In the genomic region with DNA sequence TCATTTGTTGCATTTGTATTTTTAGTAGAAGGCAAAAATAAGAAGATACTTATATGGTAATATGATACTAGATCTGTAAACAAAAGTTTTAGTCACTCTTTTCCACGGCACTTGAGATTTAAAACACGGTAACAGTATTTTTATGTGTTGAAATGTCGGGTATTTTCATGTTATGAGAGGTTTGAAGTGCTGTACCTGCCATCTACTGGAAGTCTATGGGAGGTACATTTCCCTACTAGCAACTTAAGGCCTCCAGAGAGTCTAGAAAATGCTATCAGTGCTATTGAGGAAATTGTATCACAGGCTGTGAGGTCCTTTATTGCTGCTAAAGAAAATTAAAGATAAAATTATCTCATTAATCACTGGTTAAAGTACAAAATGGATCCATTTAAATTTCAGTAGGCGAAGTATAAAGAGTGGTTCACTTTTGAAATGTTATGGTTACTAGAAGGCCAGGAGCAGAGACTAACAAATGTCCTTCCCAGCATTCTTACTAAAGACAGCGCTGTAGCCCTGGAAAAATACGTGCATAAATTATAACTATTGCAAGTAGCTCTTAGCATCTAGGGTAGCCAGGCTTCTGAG, we compare ENCODE assay signal across 8 cellular contexts.
A peak's percentile ranks its signal among the peaks of the same experiment; 100 is the strongest.
DNase-seq lines count a peak whose midpoint lies in the region; ATAC-seq, FAIRE-seq and TF ChIP-seq lines count a peak whose summit lies in the region.

No MANE protein-coding gene starts in this region.

- peak; percentile 64 for ATAC-seq in GM18870 (IDR thresholded peaks at IDR 0.05; ENCODE audit: unreplicated experiment)

- no peaks in the 10 kb centered on the region for H3K36me3 ChIP-seq in osteoblast (ENCODE audit: insufficient read depth, low read length)
- no peaks in the 10 kb centered on the region for H3K36me3 ChIP-seq in MG63

- no peaks in the 10 kb centered on the region for H3K27me3 ChIP-seq in osteoblast (ENCODE audit: insufficient read depth, low read length)
- no peaks in the 10 kb centered on the region for H3K27me3 ChIP-seq in MG63

- H2AFZ ChIP-seq in osteoblast (ENCODE audit: low read length) = peak overlapping the region; percentile 32

- no peaks in the 10 kb centered on the region for H3K4me1 ChIP-seq in osteoblast (ENCODE audit: insufficient read depth, low read length)

- H3K79me2 ChIP-seq in osteoblast (ENCODE audit: insufficient read depth, low read length) = no peaks in the 10 kb centered on the region

- H3K4me3 ChIP-seq in fibroblast of mammary gland (ENCODE audit: control insufficient read depth, low read depth, low read length) = no peak overlapping the region
- no peak overlapping the region for H3K4me3 ChIP-seq in osteoblast (ENCODE audit: insufficient read depth, low read length)
- H3K4me3 ChIP-seq in MG63 = no peak overlapping the region

- FAIRE-seq in A204.1 (lab: Jason Lieb, UNC) = peak; percentile 94

- H3K4me2 ChIP-seq in osteoblast (ENCODE audit: insufficient read depth, low read length) = peak overlapping the region; percentile 67

- H4K20me1 ChIP-seq in osteoblast (ENCODE audit: insufficient read depth, low read length) = no peaks in the 10 kb centered on the region

- H3K9me3 ChIP-seq in osteoblast (ENCODE audit: low read depth, low read length) = no peaks in the 10 kb centered on the region
- no peaks in the 10 kb centered on the region for H3K9me3 ChIP-seq in MG63

- no peak overlapping the region for H3K27ac ChIP-seq in osteoblast (ENCODE audit: low read depth, low read length)

- DNase-seq in M059J (ENCODE audit: low read depth) (peak; percentile 60), SHP77 (lab: John Stamatoyannopoulos, UW) (peak; percentile 75 to 80), fibroblast of mammary gland (ENCODE audit: low read depth) (peak; percentile 81), osteoblast (ENCODE audit: insufficient read length, low spot score, missing footprints) (peak; percentile 65), GM19240 (ENCODE audit: insufficient read length, low spot score) (no peak), MG63 (no peak)

- TF ChIP-seq CTCF in fibroblast of mammary gland (conservative IDR thresholded peaks at IDR 0.05; ENCODE audit: control insufficient read depth, insufficient read depth, low read depth, low read length) (peak; percentile 87), osteoblast (IDR thresholded peaks at IDR 0.05; ENCODE audit: extremely low read depth, low read depth, low read length) (peak; percentile 79)

Comparison
In these comparisons a context has a peak if more than half of its experiments do, and no peak if none do; other contexts are left out.
1. DNase-seq: peak in M059J (single experiment), SHP77 (2 of 2), fibroblast of mammary gland (single experiment) and osteoblast (single experiment); none in GM19240 (single experiment) and MG63 (single experiment).